ENCODE assay signal across 1 cellular context in genomic region chrX:46543441-46543840, GRCh38.
TF ChIP-seq lines count a peak whose summit lies in the region.

No MANE protein-coding gene starts in this region.

TF ChIP-seq in GM12878, 131 proteins besides CTCF, POLR2A, EP300 and RAD21:
- TF ChIP-seq SPI1 (IDR thresholded peaks at IDR 0.05; ENCODE audit: borderline replicate concordance, insufficient read depth, low read depth, low read length) (peak; percentile 60; the same call in 1 of the 2 replicates), ATF2 (IDR thresholded peaks at IDR 0.05; ENCODE audit: low read length) (no peak), GATAD2B (conservative IDR thresholded peaks at IDR 0.05; ENCODE audit: low read depth) (no peak)
TF ChIP-seq in GM12878: peak in this region for 1.
